In genomic region chr6:113481441-113481840, GRCh38 we compare ENCODE assay signal across 25 cellular contexts.
DNase-seq lines count a peak whose midpoint lies in the region; ATAC-seq and TF ChIP-seq lines count a peak whose summit lies in the region.
"Had no signal": no experiment of that assay in that cellular context is flagged by ENCODE, and none has a peak within 500 bp of the region (broad histone marks: within the 10 kb centered on the region; RNA-seq: fewer than 3 reads in every experiment).

No MANE protein-coding gene starts in this region.

- no peaks in the 10 kb centered on the region for H4K20me1 ChIP-seq in GM23338 (replicated peaks; ENCODE audit: insufficient read depth)

- no peaks in the 10 kb centered on the region for H3K36me3 ChIP-seq in GM23338 (ENCODE audit: insufficient read depth)
- H3K36me3 ChIP-seq: cardiac muscle cell, right atrium auricular region had no signal

- H3K4me3 ChIP-seq in GM23338 (no peak overlapping the region), epithelial cell of esophagus (ENCODE audit: low read length) (no peak overlapping the region)
- H3K4me3 ChIP-seq: cardiac muscle cell, right atrium auricular region had no signal

- no peaks in the 10 kb centered on the region for H3K27me3 Mint-ChIP-seq in GM23338 (ENCODE audit: insufficient read depth, low read depth, poor library complexity)
- H3K27me3 Mint-ChIP-seq: T-cell had no signal

- 0 out of 2 replicates have a peak overlapping the region, but pooled peaks have one; percentile 52 for H2AFZ ChIP-seq in GM23338

- H3K4me2 ChIP-seq in GM23338 = no peak overlapping the region

- peaks cover 8% of the 10 kb centered on the region; the same call in 2 of the 3 replicates for H3K4me1 Mint-ChIP-seq in GM23338
- H3K4me1 Mint-ChIP-seq: T-cell had no signal

- no peaks in the 10 kb centered on the region for H3K9me3 Mint-ChIP-seq in GM23338
- H3K9me3 Mint-ChIP-seq: T-cell had no signal

- H3K9me2 ChIP-seq in GM23338 (ENCODE audit: insufficient read depth) = no peaks in the 10 kb centered on the region

- H3K4me3 Mint-ChIP-seq in GM23338 = no peak overlapping the region
- H3K4me3 Mint-ChIP-seq: T-cell had no signal

- no peaks in the 10 kb centered on the region for H3K36me3 Mint-ChIP-seq in GM23338 (ENCODE audit: low read depth)
- H3K36me3 Mint-ChIP-seq: T-cell had no signal

- H3F3A ChIP-seq in GM23338 (replicated peaks; ENCODE audit: low read depth) = no peaks in the 10 kb centered on the region

- H3K4me1 ChIP-seq in GM23338 (ENCODE audit: insufficient read depth) = 0 out of 2 replicates have a peak, but pooled peaks cover 7% of the 10 kb centered on the region
- H3K4me1 ChIP-seq: right atrium auricular region had no signal

- DNase-seq in GM23338 (ENCODE audit: low spot score) (no peak), NOMO-1 (lab: John Stamatoyannopoulos, UW; ENCODE audit: unreplicated experiment in 2 of 2) (peak; percentile 73 to 92), epithelial cell of esophagus (ENCODE audit: low read depth) (peak; percentile 53), renal cortical epithelial cell (ENCODE audit: low read depth) (peak; percentile 46), NCI-H69 (lab: John Stamatoyannopoulos, UW) (no peak)
- DNase-seq: activated CD4-positive, alpha-beta T cell treated with anti-CD3 and anti-CD28 coated beads, Interleukin-2, amount 50 U/mL, for 1 hour; activated CD8-positive, alpha-beta memory T cell treated with anti-CD3 and anti-CD28 coated beads, Interleukin-2, amount 50 U/mL, for 48 hours; activated effector memory CD4-positive, alpha-beta T cell treated with Interleukin-2 at 50 U/mL for 16 hours; Calu3; foreskin melanocyte; hypothalamus; islet precursor cell; KG1; NCI-H2107; NCI-H510A; nucleus accumbens; stimulated activated CD4-positive, alpha-beta T cell treated with anti-CD3 and anti-CD28 coated beads, Interleukin-15, amount 100 ng/mL, for 24 hours; substantia nigra; T-cell had no signal

- no peak overlapping the region for H3K27ac Mint-ChIP-seq in GM23338
- H3K27ac Mint-ChIP-seq: T-cell had no signal

- H3K27ac ChIP-seq in GM23338 (ENCODE audit: low read depth) = no peak overlapping the region
- H3K27ac ChIP-seq: cardiac muscle cell, right atrium auricular region had no signal

- TF ChIP-seq CTCF in GM23338 (conservative IDR thresholded peaks at IDR 0.05; ENCODE audit: low read depth in 2 of 2) (no peak), epithelial cell of esophagus (IDR thresholded peaks at IDR 0.05; ENCODE audit: insufficient read depth, low read depth, low read length, missing control alignments) (no peak)

- ATAC-seq in GM23338 = no peak
- no peak for ATAC-seq in GM18909 (IDR thresholded peaks at IDR 0.05; ENCODE audit: poor library complexity, unreplicated experiment)
- ATAC-seq in GM19463 (IDR thresholded peaks at IDR 0.05; ENCODE audit: unreplicated experiment) = no peak
- ATAC-seq in GM19455 (IDR thresholded peaks at IDR 0.05; ENCODE audit: unreplicated experiment) = no peak
- ATAC-seq: Right ventricle myocardium inferior, T-cell had no signal

- H3K27me3 ChIP-seq in GM23338 (ENCODE audit: insufficient read depth) = no peaks in the 10 kb centered on the region
- H3K27me3 ChIP-seq: right atrium auricular region had no signal

- H3K79me2 ChIP-seq in GM23338 (replicated peaks; ENCODE audit: insufficient read depth) = no peaks in the 10 kb centered on the region

TF ChIP-seq in GM23338, 12 proteins besides CTCF, POLR2A, EP300 and RAD21:
- TF ChIP-seq POLR2AphosphoS5 (IDR thresholded peaks at IDR 0.05; ENCODE audit: low read depth) = no peak
- TF ChIP-seq EZH2phosphoT487 (IDR thresholded peaks at IDR 0.05; ENCODE audit: unreplicated experiment) = no peak
- TF ChIP-seq EZH2 (IDR thresholded peaks at IDR 0.05; ENCODE audit: low read depth, unreplicated experiment) = no peak

Comparison
In these comparisons a context has a peak if more than half of its experiments do, and no peak if none do; other contexts are left out.
1. DNase-seq: peak in NOMO-1 (2 of 2), epithelial cell of esophagus (single experiment) and renal cortical epithelial cell (single experiment); none in GM23338 (single experiment) and NCI-H69 (single experiment).